9 cellular contexts compared by ENCODE assay signal in the genomic region with DNA sequence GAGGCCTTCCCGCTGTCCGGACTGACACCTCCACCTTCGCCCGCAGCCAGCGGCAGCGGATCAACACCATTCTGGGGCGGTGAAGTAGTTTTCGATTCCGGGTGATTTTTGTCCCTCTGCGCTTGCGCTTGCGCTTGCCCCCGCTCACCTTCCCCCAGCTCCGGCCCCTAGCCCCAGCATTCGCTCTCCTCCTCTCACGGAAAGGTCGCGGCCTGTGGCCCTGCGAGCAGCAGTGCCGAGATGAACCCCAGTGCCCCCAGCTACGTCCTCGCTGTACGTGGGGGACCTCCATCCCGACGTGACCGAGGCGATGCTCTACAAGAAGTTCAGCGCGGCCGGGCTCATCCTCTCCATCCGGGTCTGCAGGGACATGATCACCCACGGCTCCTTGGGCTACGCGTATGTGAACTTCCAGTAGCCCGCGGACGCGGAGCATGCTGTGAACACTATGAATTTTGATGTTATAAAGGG. TPM values are rescaled to one million over a fixed set of nuclear protein-coding genes. Genes with fewer than 3 reads are reported as not detected.
A peak's percentile ranks its signal among the peaks of the same experiment; 100 is the strongest.
DNase-seq lines count a peak whose midpoint lies in the region; ATAC-seq and TF ChIP-seq lines count a peak whose summit lies in the region.
"Had no signal": no experiment of that assay in that cellular context is flagged by ENCODE, and none has a peak within 500 bp of the region (broad histone marks: within the 10 kb centered on the region; RNA-seq: fewer than 3 reads in every experiment).

No MANE protein-coding gene starts in this region.

- ATAC-seq in RWPE2 (ENCODE audit: low read depth) (peak; percentile 37; the same call in 2 of the 3 replicates), HG02884 (IDR thresholded peaks at IDR 0.05; ENCODE audit: unreplicated experiment) (no peak), GM21447 (IDR thresholded peaks at IDR 0.05; ENCODE audit: unreplicated experiment) (no peak), HG02588 (IDR thresholded peaks at IDR 0.05; ENCODE audit: unreplicated experiment) (no peak), GM19035 (IDR thresholded peaks at IDR 0.05; ENCODE audit: unreplicated experiment) (no peak)

- peak overlapping the region; percentile 64 for H3K27ac ChIP-seq in RWPE2 (ENCODE audit: poor library complexity, severe bottlenecking)
- H3K27ac ChIP-seq in prostate gland = no peak overlapping the region
- H3K27ac ChIP-seq: neutrophil had no signal

- H3K4me1 ChIP-seq in RWPE2 (ENCODE audit: insufficient read depth, poor library complexity, severe bottlenecking) (peaks cover 8% of the 10 kb centered on the region), prostate gland (replicated peaks) (no peaks in the 10 kb centered on the region)

- H3K36me3 ChIP-seq in RWPE2 (ENCODE audit: low read depth) (no peaks in the 10 kb centered on the region), prostate gland (no peaks in the 10 kb centered on the region)
- H3K36me3 ChIP-seq: neutrophil had no signal

- no peaks in the 10 kb centered on the region for H3K9me3 ChIP-seq in RWPE2 (ENCODE audit: severe bottlenecking)
- no peaks in the 10 kb centered on the region for H3K9me3 ChIP-seq in prostate gland
- H3K9me3 ChIP-seq: neutrophil had no signal

- H3K4me3 ChIP-seq in RWPE2 (ENCODE audit: severe bottlenecking) (no peak overlapping the region), fibroblast of mammary gland (ENCODE audit: control insufficient read depth, low read depth, low read length) (peak overlapping the region; percentile 61), prostate gland (peak overlapping the region; percentile 19 to 20)

- no peaks in the 10 kb centered on the region for H3K27me3 ChIP-seq in RWPE2 (ENCODE audit: insufficient read depth, poor library complexity, severe bottlenecking)
- H3K27me3 ChIP-seq in prostate gland (replicated peaks; ENCODE audit: insufficient read depth) = no peaks in the 10 kb centered on the region

- TF ChIP-seq CTCF in RWPE2 (IDR thresholded peaks at IDR 0.05; ENCODE audit: poor library complexity, severe bottlenecking) = no peak
- TF ChIP-seq CTCF in fibroblast of mammary gland (conservative IDR thresholded peaks at IDR 0.05; ENCODE audit: control insufficient read depth, insufficient read depth, low read depth, low read length) = no peak
- no peak for TF ChIP-seq CTCF in prostate gland (IDR thresholded peaks at IDR 0.05)

- intact Hi-C loops in prostate gland (cut with DNase I) = no loop called here

- 26% methylated on average over 38 of the region's 38 CpGs for WGBS in prostate gland

- peak; percentile 22 for DNase-seq in Daoy (ENCODE audit: low read depth)
- DNase-seq in RWPE2 (ENCODE audit: low spot score) = no peak
- DNase-seq in fibroblast of mammary gland (ENCODE audit: low read depth) = peak; percentile 37
- DNase-seq in prostate gland (ENCODE audit: low spot score) = no peak

- no peak for TF ChIP-seq POLR2A in prostate gland (IDR thresholded peaks at IDR 0.05)

RNA-seq across cellular contexts. Expression of gene SRGAP1, which starts 22.7 kb away (rescaled TPM):
- total RNA-seq in Daoy (2014; rRNA removed; shearing (Covaris generic)) = 0.91 and 1.7 TPM in 2 replicates
- 10 to 100 TPM in 1 of 2 donors, 1 to 10 TPM in 1; 4.6 to 16.1 TPM for total RNA-seq in prostate gland

RNA-seq across cellular contexts. Expression of gene RXYLT1, which starts 42.1 kb away (rescaled TPM):
- 42.7 and 46.9 TPM in 2 replicates for total RNA-seq in Daoy (2014; rRNA removed; shearing (Covaris generic))
- 10 to 100 TPM; 23.7 to 32.9 TPM for total RNA-seq in prostate gland

Comparison
In these comparisons a context has a peak if more than half of its experiments do, and no peak if none do; other contexts are left out.
1. DNase-seq: peak in Daoy (single experiment) and fibroblast of mammary gland (single experiment); none in RWPE2 (single experiment) and prostate gland (single experiment).